Comparison of ENCODE assay signal across 27 cellular contexts in the genomic region with DNA sequence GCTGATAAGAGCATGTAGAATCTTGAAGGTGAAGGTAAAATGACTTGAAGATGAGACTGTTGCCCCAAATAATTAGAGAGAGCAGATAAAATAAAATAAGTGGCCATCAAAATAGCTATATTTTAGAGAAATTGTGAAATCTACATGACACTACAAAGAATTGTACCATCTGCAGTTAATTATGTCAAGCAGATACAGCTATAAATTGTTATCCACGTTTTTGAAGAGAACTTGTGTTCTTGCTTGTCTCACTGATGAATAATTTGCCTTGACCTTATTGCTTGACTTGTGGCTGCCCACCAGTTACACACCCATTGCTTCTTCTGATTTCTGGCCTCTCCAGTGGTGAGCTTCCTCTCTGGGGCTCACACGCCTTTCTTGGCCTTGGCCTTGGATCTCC.
"Had no signal": no experiment of that assay in that cellular context is flagged by ENCODE, and none has a peak within 500 bp of the region (broad histone marks: within the 10 kb centered on the region; RNA-seq: fewer than 3 reads in every experiment).

No MANE protein-coding gene starts in this region.

- H3K9me3 ChIP-seq: ascending aorta, MG63, SJSA1, SK-N-SH had no signal

- H3K27me3 ChIP-seq: ascending aorta, cardiac muscle cell, MG63, SJSA1 had no signal

- H3K27ac ChIP-seq: ascending aorta, cardiac muscle cell, SJSA1 had no signal

- DNase-seq: activated CD4-positive, alpha-beta T cell treated with anti-CD3 and anti-CD28 coated beads, Interleukin-2, amount 10 ng/mL, durations not matched to agents 24 days and 14 days; activated CD4-positive, alpha-beta T cell treated with anti-CD3 and anti-CD28 coated beads, Interleukin-2, amount 50 U/mL, for 4 hours; activated CD8-positive, alpha-beta T cell treated with anti-CD3 and anti-CD28 coated beads for 36 hours; activated effector memory CD4-positive, alpha-beta T cell treated with anti-CD3 and anti-CD28 coated beads, Interleukin-2, amount 50 U/mL, for 16 hours; activated naive CD4-positive, alpha-beta T cell treated with anti-CD3 and anti-CD28 coated beads for 36 hours; activated T-cell treated with anti-CD3 and anti-CD28 coated beads, Interleukin-2, amount 50 U/mL, for 1 hour; activated T-cell treated with anti-CD3 and anti-CD28 coated beads, Interleukin-2, amount 50 U/mL, for 72 hours; amygdala; Kasumi-1; KG1; MG63; NCI-H1048; NCI-H1105 treated with DMSO at 0.1 percent for 48 hours; NCI-H1436; NCI-H1694; NCI-H2029 treated with DMSO at 0.1 percent for 48 hours; NCI-H226; NCI-H446 treated with DMSO at 0.1 percent for 48 hours; NCI-H69; RPMI8226; SHP77 treated with DMSO at 0.1 percent for 48 hours; SK-N-SH had no signal

- H3K4me1 ChIP-seq: ascending aorta, SJSA1 had no signal

- H3K36me3 ChIP-seq: ascending aorta, cardiac muscle cell, MG63, SJSA1 had no signal

- H3K4me3 ChIP-seq: ascending aorta, cardiac muscle cell, MG63, SJSA1 had no signal

- H3K9ac ChIP-seq: SK-N-SH had no signal

- ATAC-seq: activated CD8-positive, alpha-beta T cell treated with anti-CD3 and anti-CD28 coated beads for 36 hours; activated naive CD4-positive, alpha-beta T cell treated with anti-CD3 and anti-CD28 coated beads, Interleukin-2, amount 50 U/mL, for 72 hours; activated T-cell treated with anti-CD3 and anti-CD28 coated beads, Interleukin-2, amount 50 U/mL, for 72 hours; Panc1 had no signal

- H3K4me2 ChIP-seq: SK-N-SH had no signal
